In genomic region chr4:162163892-162164759, GRCh38 we compare ENCODE assay signal across 9 cellular contexts. TPM values are rescaled to one million over a fixed set of nuclear protein-coding genes. Genes with fewer than 3 reads are reported as not detected.
DNase-seq lines count a peak whose midpoint lies in the region; ATAC-seq lines count a peak whose summit lies in the region.
"Had no signal": no experiment of that assay in that cellular context is flagged by ENCODE, and none has a peak within 500 bp of the region (broad histone marks: within the 10 kb centered on the region; RNA-seq: fewer than 3 reads in every experiment).

Gene FSTL5 (minus strand): TSS chr4:162164000. CDS start chr4:162111396, 52,604 bp downstream.

- intact Hi-C loops in left colon (cut with DNase I, micrococcal nuclease): no loop called here

- DNase-seq in DMS 273 treated with DMSO at 0.1 percent for 48 hours (lab: John Stamatoyannopoulos, UW): peak; percentile 89
- DNase-seq in SW 1271 (lab: John Stamatoyannopoulos, UW): peak; percentile 37 to 68
- DNase-seq in cerebellum (ENCODE audit: low spot score): peak; percentile 93
- peak; percentile 62 to 78 for DNase-seq in left colon
- DNase-seq in stimulated activated CD4-positive, alpha-beta T cell treated with anti-CD3 and anti-CD28 coated beads, Interleukin-15, amount 100 ng/mL, for 48 hours (ENCODE audit: low read depth in 2 of 2): peak; percentile 13 to 18
- no peak for DNase-seq in epidermal melanocyte (ENCODE audit: insufficient read length, low spot score)

- ATAC-seq in GM21360 (IDR thresholded peaks at IDR 0.05; ENCODE audit: unreplicated experiment) (peak; percentile 99), HG03575 (IDR thresholded peaks at IDR 0.05; ENCODE audit: extremely low read depth, insufficient number of reproducible peaks, low FRiP score, unreplicated experiment) (peak; percentile 77), left colon (peak; percentile 97)

RNA-seq across cellular contexts. Expression of gene FSTL5, which starts in this region (rescaled TPM):
- total RNA-seq in cerebellum: 85.7 TPM
- under 1 TPM in 1 of 2 donors, not detected in 1; 0.14 TPM for total RNA-seq in left colon
- total RNA-seq: T-helper 2 cell treated with Interferon-gamma antibody and Interleukin-4, amounts not matched to agents 100 ng/mL and 5 ng/mL, for 36 hours had no signal

Comparison
In these comparisons a context has a peak if more than half of its experiments do, and no peak if none do; other contexts are left out.
1. RNA of gene FSTL5 (total RNA-seq): 85.7 TPM in cerebellum (single experiment); 0.14 TPM in left colon; every median in the first group is over 10 times any median in the second.
2. Peak in DNase-seq and ATAC-seq in left colon; RNA of the gene not detected or under 1 TPM.
3. Peak in every context shown above with its lines, with median percentiles within 50 percentile points of each other: ATAC-seq.